ENCODE assay signal across 29 cellular contexts in genomic region chr7:122072924-122073599, GRCh38.
"Had no signal": no experiment of that assay in that cellular context is flagged by ENCODE, and none has a peak within 500 bp of the region (broad histone marks: within the 10 kb centered on the region; RNA-seq: fewer than 3 reads in every experiment).

No MANE protein-coding gene starts in this region.

- H3K27ac ChIP-seq: neural progenitor cell, ovary, parathyroid adenoma, psoas muscle, right lobe of liver, sigmoid colon, stomach, thoracic aorta, thyroid gland, tibial nerve, upper lobe of left lung, vagina had no signal

- ATAC-seq: natural killer cell; psoas muscle; right cardiac atrium; right lobe of liver; stimulated activated effector memory CD8-positive, alpha-beta T cell treated with anti-CD3 and anti-CD28 coated beads, Interleukin-12 subunit alpha, Interleukin-12 subunit beta, amount 100 ng/mL, for 72 hours; stimulated activated naive B cell treated with anti-CD40 and anti-IgM and Interleukin-4, amounts not matched to agents 10 μg/mL and 1 μg/mL and 100 μg/mL, for 72 hours had no signal

- H3K27me3 ChIP-seq: neural progenitor cell, ovary, right lobe of liver, sigmoid colon, stomach, thyroid gland, tibial nerve, upper lobe of left lung, vagina had no signal

- H3K4me2 ChIP-seq: neural progenitor cell had no signal

- H2AFZ ChIP-seq: neural progenitor cell, parathyroid adenoma had no signal

- H3K27me3 Mint-ChIP-seq: progenitor cell of endocrine pancreas; stimulated activated naive B cell treated with anti-CD40 and anti-IgM and Interleukin-4, amounts not matched to agents 10 μg/mL and 1 μg/mL and 100 μg/mL, for 72 hours; stimulated activated naive CD8-positive, alpha-beta T cell treated with anti-CD3 and anti-CD28 coated beads, Interleukin-15, Interleukin-2, amounts not matched to agents 100 ng/mL and 50 ng/mL, for 24 hours had no signal

- H3K79me2 ChIP-seq: parathyroid adenoma had no signal

- H3K4me3 Mint-ChIP-seq: natural killer cell; nephron; neural progenitor cell; stimulated activated effector memory CD8-positive, alpha-beta T cell treated with anti-CD3 and anti-CD28 coated beads, Interleukin-12 subunit alpha, Interleukin-12 subunit beta, amount 100 ng/mL, for 72 hours; stimulated activated naive B cell treated with anti-CD40 and anti-IgM and Interleukin-4, amounts not matched to agents 10 μg/mL and 1 μg/mL and 100 μg/mL, for 72 hours; stimulated activated naive CD8-positive, alpha-beta T cell treated with anti-CD3 and anti-CD28 coated beads, Interleukin-15, Interleukin-2, amounts not matched to agents 100 ng/mL and 50 ng/mL, for 24 hours had no signal

- FAIRE-seq: small intestine, urothelium cell line had no signal

- H3K4me1 ChIP-seq: neural progenitor cell, parathyroid adenoma, psoas muscle, right lobe of liver, sigmoid colon, stomach, thyroid gland, tibial nerve, upper lobe of left lung, vagina had no signal

- H3K4me1 Mint-ChIP-seq: natural killer cell; nephron; stimulated activated effector memory CD8-positive, alpha-beta T cell treated with anti-CD3 and anti-CD28 coated beads, Interleukin-12 subunit alpha, Interleukin-12 subunit beta, amount 100 ng/mL, for 72 hours; stimulated activated naive B cell treated with anti-CD40 and anti-IgM and Interleukin-4, amounts not matched to agents 10 μg/mL and 1 μg/mL and 100 μg/mL, for 72 hours had no signal

- DNase-seq: natural killer cell; occipital lobe; ovary; posterior cingulate gyrus; psoas muscle; right lobe of liver; sigmoid colon; small intestine; stimulated activated CD4-positive, alpha-beta T cell treated with anti-CD3 and anti-CD28 coated beads, Interleukin-15, amount 100 ng/mL, for 24 hours; stimulated activated CD4-positive, alpha-beta T cell treated with anti-CD3 and anti-CD28 coated beads, Interleukin-2, amount 100 ng/mL, for 24 hours; stimulated activated CD4-positive, alpha-beta T cell treated with anti-CD3 and anti-CD28 coated beads, Interleukin-2, amount 100 ng/mL, for 48 hours; stimulated activated CD4-positive, alpha-beta T cell treated with anti-CD3 and anti-CD28 coated beads, Interleukin-4, amount 100 ng/mL, for 24 hours; stimulated activated naive B cell treated with anti-CD40 and anti-IgM and Interleukin-4, amounts not matched to agents 10 μg/mL and 1 μg/mL and 100 μg/mL, for 72 hours; stimulated activated naive CD4-positive, alpha-beta T cell treated with Interleukin-2 at 50 U/mL for 16 hours; stomach; thyroid gland; trophoblast cell; upper lobe of left lung had no signal

- H3K9me3 ChIP-seq: ovary, psoas muscle, right lobe of liver, stomach, thoracic aorta, thyroid gland, tibial nerve, upper lobe of left lung, vagina had no signal

- H3K36me3 ChIP-seq: ovary had no signal

- H3K9me3 Mint-ChIP-seq: neural progenitor cell had no signal

- H3K27ac Mint-ChIP-seq: natural killer cell; nephron; neural progenitor cell; progenitor cell of endocrine pancreas; stimulated activated effector memory CD8-positive, alpha-beta T cell treated with anti-CD3 and anti-CD28 coated beads, Interleukin-12 subunit alpha, Interleukin-12 subunit beta, amount 100 ng/mL, for 72 hours; stimulated activated naive B cell treated with anti-CD40 and anti-IgM and Interleukin-4, amounts not matched to agents 10 μg/mL and 1 μg/mL and 100 μg/mL, for 72 hours; stimulated activated naive CD8-positive, alpha-beta T cell treated with anti-CD3 and anti-CD28 coated beads, Interleukin-15, Interleukin-2, amounts not matched to agents 100 ng/mL and 50 ng/mL, for 24 hours had no signal

- H3K36me3 Mint-ChIP-seq: natural killer cell; stimulated activated effector memory CD8-positive, alpha-beta T cell treated with anti-CD3 and anti-CD28 coated beads, Interleukin-12 subunit alpha, Interleukin-12 subunit beta, amount 100 ng/mL, for 72 hours had no signal

- H3K9ac ChIP-seq: neural progenitor cell, parathyroid adenoma had no signal

- H3K4me3 ChIP-seq: neural progenitor cell, ovary, psoas muscle, right lobe of liver, sigmoid colon, stomach, thoracic aorta, thyroid gland, tibial nerve, upper lobe of left lung, vagina had no signal
